ENCODE assay signal across 30 cellular contexts in the genomic region with DNA sequence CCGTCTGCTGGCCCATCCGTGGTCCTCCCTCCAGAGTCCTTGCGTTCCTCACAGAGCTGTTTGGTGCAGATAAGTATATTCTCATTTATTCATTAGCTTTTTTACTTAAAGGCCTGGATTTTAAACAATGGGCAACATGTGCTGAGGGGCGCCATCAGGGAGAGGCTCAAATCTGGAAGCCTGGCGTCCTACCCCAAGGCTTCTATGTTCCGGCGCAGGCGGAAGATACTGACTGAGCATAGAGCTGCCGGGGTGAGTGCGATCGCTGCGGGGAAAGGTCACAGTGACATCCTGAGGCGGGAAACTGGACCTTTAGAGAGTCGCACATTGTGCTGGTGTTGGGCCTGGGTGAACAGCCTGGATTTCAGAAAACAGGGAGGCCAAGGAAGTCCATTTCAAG.
"Had no signal": no experiment of that assay in that cellular context is flagged by ENCODE, and none has a peak within 500 bp of the region (broad histone marks: within the 10 kb centered on the region; RNA-seq: fewer than 3 reads in every experiment).

No MANE protein-coding gene starts in this region.

- H3K9me3 ChIP-seq: heart left ventricle, left ventricle myocardium inferior, mucosa of descending colon, neutrophil, ovary, prostate gland, stomach, testis, thyroid gland, upper lobe of right lung had no signal

- H3K4me1 Mint-ChIP-seq: immature natural killer cell; memory B cell; stimulated activated naive B cell treated with anti-CD40 and anti-IgM and Interleukin-4, amounts not matched to agents 10 μg/mL and 1 μg/mL and 100 μg/mL, for 72 hours had no signal

- H3K27ac ChIP-seq: heart left ventricle, left ventricle myocardium inferior, neutrophil, ovary, prostate gland, skin epidermis, stomach, testis, thyroid gland, upper lobe of right lung had no signal

- DNase-seq: hypothalamus; immature natural killer cell; kidney; left colon; left ventricle myocardium inferior; midbrain; mucosa of descending colon; naive thymus-derived CD4-positive, alpha-beta T cell; occipital lobe; ovary; retina; right cardiac atrium; stimulated activated CD4-positive, alpha-beta T cell treated with anti-CD3 and anti-CD28 coated beads, Interleukin-12 subunit alpha, Interleukin-12 subunit beta, amount 100 ng/mL, for 4 hours; stimulated activated CD4-positive, alpha-beta T cell treated with anti-CD3 and anti-CD28 coated beads, Interleukin-15, amount 100 ng/mL, for 24 hours; stimulated activated CD4-positive, alpha-beta T cell treated with anti-CD3 and anti-CD28 coated beads, Interleukin-2, amount 100 ng/mL, for 24 hours; stimulated activated CD4-positive, alpha-beta T cell treated with anti-CD3 and anti-CD28 coated beads, Interleukin-4, amount 100 ng/mL, for 1 hour; stimulated activated naive B cell treated with anti-CD40 and anti-IgM and Interleukin-4, amounts not matched to agents 10 μg/mL and 1 μg/mL and 100 μg/mL, for 72 hours; stimulated activated naive CD8-positive, alpha-beta T cell treated with anti-CD3 and anti-CD28 coated beads, Interleukin-15, Interleukin-2, amounts not matched to agents 100 U/mL and 50 U/mL, for 24 hours; stomach; testis; thyroid gland; trophoblast cell; upper lobe of right lung had no signal

- H3K36me3 Mint-ChIP-seq: immature natural killer cell; memory B cell; naive thymus-derived CD4-positive, alpha-beta T cell; natural killer cell treated with Interleukin-12 subunit alpha and Interleukin-12 subunit beta and Interleukin-15 and Interleukin-18, amount 100 ng/mL, for 72 hours; stimulated activated naive B cell treated with anti-CD40 and anti-IgM and Interleukin-4, amounts not matched to agents 10 μg/mL and 1 μg/mL and 100 μg/mL, for 72 hours had no signal

- H3K36me3 ChIP-seq: heart left ventricle, left ventricle myocardium inferior, neutrophil, ovary, prostate gland, stomach, thyroid gland, upper lobe of right lung had no signal

- H3K4me3 ChIP-seq: heart left ventricle, left ventricle myocardium inferior, mucosa of descending colon, ovary, prostate gland, skin epidermis, stomach, testis, thyroid gland, upper lobe of right lung had no signal

- H3K4me1 ChIP-seq: heart left ventricle, left ventricle myocardium inferior, prostate gland, stomach, testis, upper lobe of right lung had no signal

- ATAC-seq: heart left ventricle; left colon; mucosa of descending colon; naive thymus-derived CD4-positive, alpha-beta T cell; natural killer cell treated with Interleukin-12 subunit alpha and Interleukin-12 subunit beta and Interleukin-15 and Interleukin-18, amount 100 ng/mL, for 72 hours; right cardiac atrium; sciatic nerve; stimulated activated naive B cell treated with anti-CD40 and anti-IgM and Interleukin-4, amounts not matched to agents 10 μg/mL and 1 μg/mL and 100 μg/mL, for 72 hours; stimulated activated naive CD8-positive, alpha-beta T cell treated with anti-CD3 and anti-CD28 coated beads, Interleukin-15, Interleukin-2, amounts not matched to agents 100 U/mL and 50 U/mL, for 24 hours; upper lobe of right lung had no signal

- H3K9me3 Mint-ChIP-seq: immature natural killer cell; memory B cell; natural killer cell treated with Interleukin-12 subunit alpha and Interleukin-12 subunit beta and Interleukin-15 and Interleukin-18, amount 100 ng/mL, for 72 hours; stimulated activated naive B cell treated with anti-CD40 and anti-IgM and Interleukin-4, amounts not matched to agents 10 μg/mL and 1 μg/mL and 100 μg/mL, for 72 hours had no signal

- H3K27me3 ChIP-seq: ovary, testis, thyroid gland had no signal

- H3K4me3 Mint-ChIP-seq: immature natural killer cell; memory B cell; naive thymus-derived CD4-positive, alpha-beta T cell; natural killer cell treated with Interleukin-12 subunit alpha and Interleukin-12 subunit beta and Interleukin-15 and Interleukin-18, amount 100 ng/mL, for 72 hours; stimulated activated naive B cell treated with anti-CD40 and anti-IgM and Interleukin-4, amounts not matched to agents 10 μg/mL and 1 μg/mL and 100 μg/mL, for 72 hours had no signal

- H3K27ac Mint-ChIP-seq: immature natural killer cell; memory B cell; naive thymus-derived CD4-positive, alpha-beta T cell; natural killer cell treated with Interleukin-12 subunit alpha and Interleukin-12 subunit beta and Interleukin-15 and Interleukin-18, amount 100 ng/mL, for 72 hours; stimulated activated naive B cell treated with anti-CD40 and anti-IgM and Interleukin-4, amounts not matched to agents 10 μg/mL and 1 μg/mL and 100 μg/mL, for 72 hours had no signal
